8 cellular contexts compared by ENCODE assay signal in the genomic region with DNA sequence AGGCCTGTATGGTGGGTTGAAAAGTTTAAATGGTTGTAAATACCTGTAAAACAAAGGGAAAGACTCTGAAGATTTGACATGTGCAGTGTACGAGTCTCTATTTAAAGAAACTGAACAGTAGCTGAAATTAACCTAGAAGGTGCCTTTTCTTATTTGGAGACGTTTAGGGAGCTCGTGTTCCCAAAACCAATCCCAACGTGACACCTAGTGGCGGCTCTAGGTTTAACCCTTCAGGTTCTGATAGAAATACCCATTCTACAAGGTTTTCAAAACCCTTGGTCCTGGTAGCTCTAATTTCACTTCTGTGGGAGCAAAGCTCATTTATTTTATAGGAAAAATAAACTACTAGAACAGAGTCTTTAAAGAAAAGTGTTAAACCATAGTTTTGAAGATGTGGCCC.
DNase-seq lines count a peak whose midpoint lies in the region; ATAC-seq and TF ChIP-seq lines count a peak whose summit lies in the region.

No MANE protein-coding gene starts in this region.

- TF ChIP-seq CTCF in GM13976 (IDR thresholded peaks at IDR 0.05; ENCODE audit: borderline replicate concordance, control extremely low read depth, extremely low read depth, insufficient read depth, missing control alignments) (peak; percentile 18), tibial nerve (IDR thresholded peaks at IDR 0.05) (no peak)

- H3K36me3 ChIP-seq in tibial nerve, result no peaks in the 10 kb centered on the region

- no peak for ATAC-seq in GM18858 (IDR thresholded peaks at IDR 0.05; ENCODE audit: unreplicated experiment)

- H3K4me1 ChIP-seq in tibial nerve, result no peaks in the 10 kb centered on the region

- no peak for TF ChIP-seq POLR2A in tibial nerve (IDR thresholded peaks at IDR 0.05)

- H3K27me3 ChIP-seq in tibial nerve, result no peaks in the 10 kb centered on the region

- WGBS in tibial nerve, 2 donors, result 2 to 4% methylated on average over 5 of the region's 5 CpGs

- no peak overlapping the region for H3K27ac ChIP-seq in tibial nerve

- peak; percentile 5 for DNase-seq in AG08395 (ENCODE audit: low spot score)
- peak; percentile 14 for DNase-seq in GM13976 (ENCODE audit: low spot score)
- peak; percentile 18 for DNase-seq in NCI-H1048 (lab: John Stamatoyannopoulos, UW)
- peak; percentile 80 for DNase-seq in astrocyte of the hippocampus (ENCODE audit: low read depth, low spot score)
- DNase-seq in midbrain (lab: John Stamatoyannopoulos, UW), result peak; percentile 18
- no peak for DNase-seq in tibial nerve (ENCODE audit: low spot score in 2 of 2)
- DNase-seq in activated CD4-positive, alpha-beta T cell treated with anti-CD3 and anti-CD28 coated beads, Interleukin-2, amount 50 U/mL, for 4 hours, result no peak

- in situ Hi-C loops in GM13976 (cut with MboI; ENCODE audit: low sequenced_read_pairs, unreplicated experiment), result no loop called here

- H3K9me3 ChIP-seq in tibial nerve, result peaks cover 0 to 6% (median 0%) of the 10 kb centered on the region in 4 donors

- TF ChIP-seq EP300 in tibial nerve (IDR thresholded peaks at IDR 0.05), result no peak

- H3K4me3 ChIP-seq in tibial nerve, result no peak overlapping the region

Comparison
In these comparisons a context has a peak if more than half of its experiments do, and no peak if none do; other contexts are left out.
1. DNase-seq: peak in AG08395 (single experiment), GM13976 (single experiment), NCI-H1048 (single experiment), astrocyte of the hippocampus (single experiment) and midbrain (single experiment); none in tibial nerve (0 of 2) and activated CD4-positive, alpha-beta T cell treated with anti-CD3 and anti-CD28 coated beads, Interleukin-2, amount 50 U/mL, for 4 hours (0 of 2).